21 cellular contexts compared by ENCODE assay signal in genomic region chr4:151711680-151712079, GRCh38. TPM values are rescaled to one million over a fixed set of nuclear protein-coding genes. Genes with fewer than 3 reads are reported as not detected.
DNase-seq lines count a peak whose midpoint lies in the region; TF ChIP-seq lines count a peak whose summit lies in the region.
"Had no signal": no experiment of that assay in that cellular context is flagged by ENCODE, and none has a peak within 500 bp of the region (broad histone marks: within the 10 kb centered on the region; RNA-seq: fewer than 3 reads in every experiment).

No MANE protein-coding gene starts in this region.

- TF ChIP-seq CTCF in dorsolateral prefrontal cortex (IDR thresholded peaks at IDR 0.05 in 54 of 56, conservative IDR thresholded peaks at IDR 0.05 in 2 of 56; ENCODE audit: low read depth in 1 of 56, partially characterized antibody in 56 of 56): no peak

- peak overlapping the region in 33 of 59 donors; percentile 13 to 91 (median 41) for H3K27ac ChIP-seq in dorsolateral prefrontal cortex
- H3K27ac ChIP-seq: A549 had no signal

- no peaks in the 10 kb centered on the region for H3K27me3 ChIP-seq in dorsolateral prefrontal cortex

- no peak overlapping the region for H3K4me3 ChIP-seq in dorsolateral prefrontal cortex
- H3K4me3 ChIP-seq: A549, HAP-1 had no signal

- peak; percentile 47 for DNase-seq in Ammon's horn (ENCODE audit: low spot score)
- DNase-seq in astrocyte of the hippocampus (ENCODE audit: low read depth, low spot score): peak; percentile 52
- no peak for DNase-seq in dorsolateral prefrontal cortex
- DNase-seq in midbrain (lab: John Stamatoyannopoulos, UW): peak; percentile 28
- no peak for DNase-seq in NCI-H1417 treated with DMSO at 0.1 percent for 48 hours (lab: John Stamatoyannopoulos, UW)
- no peak for DNase-seq in NCI-H446 treated with DMSO at 0.1 percent for 48 hours (lab: John Stamatoyannopoulos, UW)
- no peak for DNase-seq in NCI-H187 treated with DMSO at 0.1 percent for 48 hours (lab: John Stamatoyannopoulos, UW)
- DNase-seq in posterior vena cava (ENCODE audit: low spot score): no peak
- DNase-seq: 8988T; ACHN; AML-193; Calu3; CD4-positive, alpha-beta memory T cell; COR-L47; DMS53; DMS79 treated with DMSO at 0.1 percent for 48 hours; GF-D8; GOT3; HFFc6 had no signal

- intact Hi-C loops in dorsolateral prefrontal cortex (cut with DNase I): no loop called here
- intact Hi-C loops in posterior vena cava (cut with DNase I): no loop called here

RNA-seq across cellular contexts. Expression of gene GATB, which starts 49.1 kb away (rescaled TPM):
- total RNA-seq in dorsolateral prefrontal cortex (100 to 1,000 TPM in 1 of 120 experiments, 10 to 100 TPM in 119; 36.7 to 100 (median 63.1) TPM), posterior vena cava (10 to 100 TPM; 11.2 to 14.2 TPM)

Comparison
In these comparisons a context has a peak if more than half of its experiments do, and no peak if none do; other contexts are left out.
1. DNase-seq: peak in Ammon's horn (single experiment), astrocyte of the hippocampus (single experiment) and midbrain (single experiment); none in dorsolateral prefrontal cortex (0 of 10), NCI-H1417 treated with DMSO at 0.1 percent for 48 hours (single experiment), NCI-H446 treated with DMSO at 0.1 percent for 48 hours (single experiment), NCI-H187 treated with DMSO at 0.1 percent for 48 hours (single experiment) and posterior vena cava (single experiment).